Comparison of ENCODE assay signal across 14 cellular contexts in genomic region chr14:53327716-53328115, GRCh38.
DNase-seq lines count a peak whose midpoint lies in the region; ATAC-seq and TF ChIP-seq lines count a peak whose summit lies in the region.
"Had no signal": no experiment of that assay in that cellular context is flagged by ENCODE, and none has a peak within 500 bp of the region (broad histone marks: within the 10 kb centered on the region; RNA-seq: fewer than 3 reads in every experiment).

No MANE protein-coding gene starts in this region.

- H3K27ac ChIP-seq in brain microvascular endothelial cell (no peak overlapping the region), tibial artery (peak overlapping the region; percentile 7 to 17), sigmoid colon (no peak overlapping the region), esophagus muscularis mucosa (replicated peaks in 1 of 4) (no peak overlapping the region)
- H3K27ac ChIP-seq: skin epidermis had no signal

- H3K9me3 ChIP-seq in tibial artery: no peaks in the 10 kb centered on the region
- no peaks in the 10 kb centered on the region for H3K9me3 ChIP-seq in sigmoid colon
- no peaks in the 10 kb centered on the region for H3K9me3 ChIP-seq in esophagus muscularis mucosa

- H3K36me3 ChIP-seq in brain microvascular endothelial cell (replicated peaks) (no peaks in the 10 kb centered on the region), tibial artery (no peaks in the 10 kb centered on the region), sigmoid colon (no peaks in the 10 kb centered on the region), esophagus muscularis mucosa (no peaks in the 10 kb centered on the region)

- H3K4me3 ChIP-seq in brain microvascular endothelial cell (ENCODE audit: low read depth, low read length) (no peak overlapping the region), tibial artery (no peak overlapping the region), sigmoid colon (no peak overlapping the region), esophagus muscularis mucosa (no peak overlapping the region)
- H3K4me3 ChIP-seq: GM12878, skin epidermis had no signal

- in situ Hi-C loops in brain microvascular endothelial cell (cut with HindIII; ENCODE audit: low pct_ligation_motif_present, low sequenced_read_pairs): no loop called here

- TF ChIP-seq POLR2A in sigmoid colon (IDR thresholded peaks at IDR 0.05) (no peak), esophagus muscularis mucosa (IDR thresholded peaks at IDR 0.05; ENCODE audit: low read depth) (no peak)

- 86 to 93% methylated on average over 1 of the region's 1 CpG for WGBS in sigmoid colon, 2 donors
- 86% methylated on average over 1 of the region's 1 CpG for WGBS in esophagus muscularis mucosa

- TF ChIP-seq EP300 in sigmoid colon (IDR thresholded peaks at IDR 0.05): no peak
- no peak for TF ChIP-seq EP300 in esophagus muscularis mucosa (IDR thresholded peaks at IDR 0.05)

- TF ChIP-seq CTCF in brain microvascular endothelial cell (IDR thresholded peaks at IDR 0.05; ENCODE audit: low read depth, low read length, missing control alignments) (no peak), tibial artery (IDR thresholded peaks at IDR 0.05) (no peak), sigmoid colon (IDR thresholded peaks at IDR 0.05) (no peak), esophagus muscularis mucosa (IDR thresholded peaks at IDR 0.05) (no peak)

- DNase-seq in Right ventricle myocardium inferior (ENCODE audit: missing footprints): no peak
- DNase-seq in Right ventricle myocardium superior: no peak
- peak; percentile 57 for DNase-seq in brain microvascular endothelial cell
- DNase-seq in islet precursor cell: peak; percentile 75
- no peak for DNase-seq in tibial artery
- DNase-seq in SW 1271 (lab: John Stamatoyannopoulos, UW): no peak
- no peak for DNase-seq in sigmoid colon
- no peak for DNase-seq in esophagus muscularis mucosa (ENCODE audit: extremely low spot score)
- DNase-seq: ACHN; activated CD4-positive, alpha-beta T cell treated with anti-CD3 and anti-CD28 coated beads, Interleukin-2, amount 50 U/mL, for 1 hour; activated naive CD4-positive, alpha-beta T cell; KBM-7 had no signal

- H3K4me1 ChIP-seq in tibial artery (peaks cover 0 to 13% (median 0%) of the 10 kb centered on the region in 4 donors), sigmoid colon (no peaks in the 10 kb centered on the region), esophagus muscularis mucosa (peaks cover 0 to 13% (median 0%) of the 10 kb centered on the region in 4 donors)

- H3K27me3 ChIP-seq in brain microvascular endothelial cell (replicated peaks) (no peaks in the 10 kb centered on the region), tibial artery (no peaks in the 10 kb centered on the region), sigmoid colon (no peaks in the 10 kb centered on the region), esophagus muscularis mucosa (no peaks in the 10 kb centered on the region)

- intact Hi-C loops in Right ventricle myocardium inferior (cut with DNase I): no loop called here
- intact Hi-C loops in Right ventricle myocardium superior (cut with DNase I): no loop called here
- intact Hi-C loops in tibial artery (cut with DNase I; ENCODE audit: low total_unique reads): no loop called here
- intact Hi-C loops in sigmoid colon (cut with DNase I): no loop called here
- intact Hi-C loops in esophagus muscularis mucosa (cut with DNase I): no loop called here

- peak; percentile 52 for ATAC-seq in Right ventricle myocardium inferior
- no peak for ATAC-seq in Right ventricle myocardium superior (ENCODE audit: poor library complexity)
- ATAC-seq: GM12878 had no signal

Comparison
In these comparisons a context has a peak if more than half of its experiments do, and no peak if none do; other contexts are left out.
1. DNase-seq: peak in brain microvascular endothelial cell (single experiment) and islet precursor cell (single experiment); none in Right ventricle myocardium inferior (single experiment), Right ventricle myocardium superior (single experiment), tibial artery (0 of 2), SW 1271 (0 of 2), sigmoid colon (single experiment) and esophagus muscularis mucosa (single experiment).
2. H3K27ac ChIP-seq: peak in tibial artery (2 of 2); none in brain microvascular endothelial cell (single experiment), sigmoid colon (0 of 4) and esophagus muscularis mucosa (0 of 4).